ENCODE assay signal across 14 cellular contexts in genomic region chrX:110402091-110402854, GRCh38. TPM values are rescaled to one million over a fixed set of nuclear protein-coding genes. Genes with fewer than 3 reads are reported as not detected.
DNase-seq lines count a peak whose midpoint lies in the region; ATAC-seq lines count a peak whose summit lies in the region.
"Had no signal": no experiment of that assay in that cellular context is flagged by ENCODE, and none has a peak within 500 bp of the region (broad histone marks: within the 10 kb centered on the region; RNA-seq: fewer than 3 reads in every experiment).

No MANE protein-coding gene starts in this region.

- H3K56ac ChIP-seq in mesendoderm (ENCODE audit: low read length): peak overlapping the region; percentile 5

- H2BK120ac ChIP-seq in mesendoderm (ENCODE audit: low read depth, low read length): no peak overlapping the region

- no peak overlapping the region for H3K27ac ChIP-seq in mesendoderm (ENCODE audit: low read depth, low read length)
- H3K27ac ChIP-seq: adrenal gland, C4-2B had no signal

- H3K36me3 ChIP-seq in mesendoderm (ENCODE audit: control insufficient read depth, insufficient read depth, low read length): no peaks in the 10 kb centered on the region
- H3K36me3 ChIP-seq: adrenal gland had no signal

- H4K5ac ChIP-seq in mesendoderm (ENCODE audit: low read length): no peak overlapping the region

- no peak overlapping the region for H3K18ac ChIP-seq in mesendoderm (ENCODE audit: low read length)

- H2AK5ac ChIP-seq in mesendoderm (ENCODE audit: low read length): no peak overlapping the region

- ATAC-seq in esophagus mucosa (peak; percentile 64), GM21717 (IDR thresholded peaks at IDR 0.05; ENCODE audit: unreplicated experiment) (no peak), HG03442 (IDR thresholded peaks at IDR 0.05; ENCODE audit: unreplicated experiment) (no peak)

- no CpG with 5 or more reads among the region's 7 CpGs for WGBS in mesendoderm (ENCODE audit: extremely low coverage, insufficient coverage, low lambda C conversion rate)

- no peak overlapping the region for H3K4me2 ChIP-seq in mesendoderm (ENCODE audit: low read length)

- no peaks in the 10 kb centered on the region for H3K79me2 ChIP-seq in mesendoderm (ENCODE audit: control insufficient read depth, insufficient read depth, low read length)

- H4K8ac ChIP-seq in mesendoderm (ENCODE audit: low read depth, low read length): no peak overlapping the region

- no peak overlapping the region for H2BK5ac ChIP-seq in mesendoderm (ENCODE audit: low read length)

- peak; percentile 82 for DNase-seq in AG20443 (ENCODE audit: low spot score)
- DNase-seq in NCI-H226: peak; percentile 94
- peak; percentile 88 for DNase-seq in mesendoderm
- DNase-seq in midbrain (lab: John Stamatoyannopoulos, UW): no peak
- no peak for DNase-seq in anterior cingulate cortex (lab: John Stamatoyannopoulos, UW)
- DNase-seq: activated CD4-positive, alpha-beta T cell treated with anti-CD3 and anti-CD28 coated beads, Interleukin-2, amount 50 U/mL, for 4 hours; foreskin melanocyte; NCI-H2029 treated with DMSO at 0.1 percent for 48 hours had no signal

- no peak overlapping the region for H3K23ac ChIP-seq in mesendoderm (ENCODE audit: low read length)

- H3K4ac ChIP-seq in mesendoderm (ENCODE audit: low read depth, low read length): no peak overlapping the region

- H3K79me1 ChIP-seq in mesendoderm (ENCODE audit: low read length): no peaks in the 10 kb centered on the region

- H2BK15ac ChIP-seq in mesendoderm (replicated peaks; ENCODE audit: low read depth): no peak overlapping the region

- H3K4me3 ChIP-seq in mesendoderm (ENCODE audit: low read length): no peak overlapping the region
- H3K4me3 ChIP-seq: adrenal gland had no signal

- no peaks in the 10 kb centered on the region for H3K27me3 ChIP-seq in mesendoderm (ENCODE audit: insufficient read depth, low read length, poor library complexity)

- H3K9ac ChIP-seq in mesendoderm (ENCODE audit: low read length): no peak overlapping the region

- H3K4me1 ChIP-seq in mesendoderm (ENCODE audit: control insufficient read depth, low read depth, low read length): no peaks in the 10 kb centered on the region
- H3K4me1 ChIP-seq: adrenal gland had no signal

RNA-seq across cellular contexts. Expression of gene RTL9, which starts 43.6 kb away (rescaled TPM):
- not detected for total RNA-seq in esophagus mucosa
- 0.04 TPM for polyA plus RNA-seq in mesendoderm (2013, experiment 1 of 2)
- polyA plus RNA-seq in mesendoderm (2013, experiment 2 of 2): 0.04 TPM
- total RNA-seq: mononuclear cell had no signal

Comparison
In these comparisons a context has a peak if more than half of its experiments do, and no peak if none do; other contexts are left out.
1. DNase-seq: peak in AG20443 (single experiment), NCI-H226 (single experiment) and mesendoderm (single experiment); none in midbrain (single experiment) and anterior cingulate cortex (0 of 58).